1 cellular context compared by ENCODE assay signal in the genomic region with DNA sequence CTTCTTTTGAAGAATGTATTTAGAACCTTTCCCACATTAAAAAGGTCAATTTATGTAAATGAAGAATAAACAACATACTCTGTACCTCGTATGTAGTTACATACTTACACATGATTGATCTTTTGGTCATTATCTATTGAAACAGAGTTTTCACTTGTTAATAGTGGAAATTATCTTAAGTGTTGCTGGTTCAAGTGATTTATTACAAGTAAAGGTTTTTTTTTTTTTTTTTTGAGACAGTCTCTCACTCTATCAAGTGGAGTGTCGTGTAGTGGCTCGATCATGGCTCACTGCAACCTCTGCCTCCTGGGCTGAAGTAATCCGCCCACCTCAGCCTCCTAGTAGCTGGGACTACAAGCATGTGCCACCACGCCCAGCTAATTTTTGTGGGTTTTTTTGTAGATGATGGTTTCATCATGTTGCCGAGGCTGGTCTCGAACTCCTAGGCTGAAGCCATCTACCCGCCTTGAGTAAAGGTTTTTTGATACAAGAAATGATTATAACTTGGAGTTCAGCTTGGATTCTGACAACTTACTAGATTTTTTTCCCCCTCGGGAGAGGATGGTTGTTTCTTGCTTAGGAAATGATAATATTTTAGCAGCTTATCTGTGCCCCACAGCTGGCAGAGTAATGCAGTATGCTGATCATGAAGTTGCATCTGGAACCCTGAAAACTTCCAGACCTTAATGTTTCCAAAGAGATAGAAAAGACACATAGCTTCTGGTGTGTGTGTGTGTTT.
TF ChIP-seq lines count a peak whose summit lies in the region.

No MANE protein-coding gene starts in this region.

TF ChIP-seq in SK-N-SH treated with all-trans-retinoic acid at 6 μM for 48 hours, 23 proteins besides CTCF, POLR2A, EP300 and RAD21 (continued from another document):
- TF ChIP-seq TSHZ2 (CRISPR knock-in tag; IDR thresholded peaks at IDR 0.05) (no peak), TOX (CRISPR knock-in tag; IDR thresholded peaks at IDR 0.05; ENCODE audit: borderline replicate concordance) (no peak), ARNTL (CRISPR knock-in tag; IDR thresholded peaks at IDR 0.05; ENCODE audit: borderline replicate concordance, low read depth) (no peak), CREB5 (CRISPR knock-in tag; IDR thresholded peaks at IDR 0.05; ENCODE audit: low read depth) (no peak), ESRRG (CRISPR knock-in tag; IDR thresholded peaks at IDR 0.05) (no peak)
